1 cellular context compared by ENCODE assay signal in the genomic region with DNA sequence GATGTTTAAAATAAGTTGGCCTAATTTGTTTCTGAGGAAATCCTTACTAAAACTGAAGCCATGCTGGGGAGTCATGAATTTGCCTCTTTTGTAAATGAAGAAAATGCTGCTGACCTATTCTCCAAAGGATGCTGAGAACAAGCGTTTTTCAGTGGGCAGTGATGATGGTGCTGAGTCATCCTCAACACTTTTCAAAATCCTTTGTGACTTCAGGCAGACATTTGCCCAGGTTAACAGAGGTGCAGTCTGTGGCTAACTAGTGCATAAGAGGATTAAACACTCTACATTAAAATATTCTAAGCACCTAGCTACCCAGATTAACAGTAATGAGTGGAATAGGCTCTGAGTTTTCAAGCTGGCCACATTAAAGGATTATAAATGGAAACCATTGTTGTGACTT.
TF ChIP-seq lines count a peak whose summit lies in the region.

No MANE protein-coding gene starts in this region.

TF ChIP-seq in GM12878, 131 proteins besides CTCF, POLR2A, EP300 and RAD21 (continued from another document):
- TF ChIP-seq ZNF384 (IDR thresholded peaks at IDR 0.05; ENCODE audit: borderline replicate concordance, low read depth, low read length) (no peak), SMC3 (IDR thresholded peaks at IDR 0.05; ENCODE audit: borderline replicate concordance, low read length) (no peak), ESRRA (IDR thresholded peaks at IDR 0.05; ENCODE audit: low read length) (no peak), NR2C1 (IDR thresholded peaks at IDR 0.05) (no peak), ZSCAN29 (IDR thresholded peaks at IDR 0.05) (no peak), CHD2 (IDR thresholded peaks at IDR 0.05; ENCODE audit: borderline replicate concordance, low read depth, low read length) (no peak), IRF4 (IDR thresholded peaks at IDR 0.05; ENCODE audit: low read depth, low read length) (no peak), RAD51 (IDR thresholded peaks at IDR 0.05) (no peak), ZBED1 (IDR thresholded peaks at IDR 0.05; ENCODE audit: borderline replicate concordance) (no peak), SIX5 (IDR thresholded peaks at IDR 0.05; ENCODE audit: low read depth, low read length, severe bottlenecking) (no peak), CEBPB (IDR thresholded peaks at IDR 0.05; ENCODE audit: borderline replicate concordance in 1 of 2, low read depth in 2 of 2, low read length in 2 of 2) (no peak)
- TF ChIP-seq, protein P1, sequence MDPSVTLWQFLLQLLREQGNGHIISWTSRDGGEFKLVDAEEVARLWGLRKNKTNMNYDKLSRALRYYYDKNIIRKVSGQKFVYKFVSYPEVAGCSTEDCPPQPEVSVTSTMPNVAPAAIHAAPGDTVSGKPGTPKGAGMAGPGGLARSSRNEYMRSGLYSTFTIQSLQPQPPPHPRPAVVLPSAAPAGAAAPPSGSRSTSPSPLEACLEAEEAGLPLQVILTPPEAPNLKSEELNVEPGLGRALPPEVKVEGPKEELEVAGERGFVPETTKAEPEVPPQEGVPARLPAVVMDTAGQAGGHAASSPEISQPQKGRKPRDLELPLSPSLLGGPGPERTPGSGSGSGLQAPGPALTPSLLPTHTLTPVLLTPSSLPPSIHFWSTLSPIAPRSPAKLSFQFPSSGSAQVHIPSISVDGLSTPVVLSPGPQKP (IDR thresholded peaks at IDR 0.05; ENCODE audit: low read depth, low read length) = no peak
- TF ChIP-seq, protein P2, sequence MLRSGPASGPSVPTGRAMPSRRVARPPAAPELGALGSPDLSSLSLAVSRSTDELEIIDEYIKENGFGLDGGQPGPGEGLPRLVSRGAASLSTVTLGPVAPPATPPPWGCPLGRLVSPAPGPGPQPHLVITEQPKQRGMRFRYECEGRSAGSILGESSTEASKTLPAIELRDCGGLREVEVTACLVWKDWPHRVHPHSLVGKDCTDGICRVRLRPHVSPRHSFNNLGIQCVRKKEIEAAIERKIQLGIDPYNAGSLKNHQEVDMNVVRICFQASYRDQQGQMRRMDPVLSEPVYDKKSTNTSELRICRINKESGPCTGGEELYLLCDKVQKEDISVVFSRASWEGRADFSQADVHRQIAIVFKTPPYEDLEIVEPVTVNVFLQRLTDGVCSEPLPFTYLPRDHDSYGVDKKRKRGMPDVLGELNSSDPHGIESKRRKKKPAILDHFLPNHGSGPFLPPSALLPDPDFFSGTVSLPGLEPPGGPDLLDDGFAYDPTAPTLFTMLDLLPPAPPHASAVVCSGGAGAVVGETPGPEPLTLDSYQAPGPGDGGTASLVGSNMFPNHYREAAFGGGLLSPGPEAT (IDR thresholded peaks at IDR 0.05; ENCODE audit: low read depth) = no peak
